ENCODE assay signal across 8 cellular contexts in the genomic region with DNA sequence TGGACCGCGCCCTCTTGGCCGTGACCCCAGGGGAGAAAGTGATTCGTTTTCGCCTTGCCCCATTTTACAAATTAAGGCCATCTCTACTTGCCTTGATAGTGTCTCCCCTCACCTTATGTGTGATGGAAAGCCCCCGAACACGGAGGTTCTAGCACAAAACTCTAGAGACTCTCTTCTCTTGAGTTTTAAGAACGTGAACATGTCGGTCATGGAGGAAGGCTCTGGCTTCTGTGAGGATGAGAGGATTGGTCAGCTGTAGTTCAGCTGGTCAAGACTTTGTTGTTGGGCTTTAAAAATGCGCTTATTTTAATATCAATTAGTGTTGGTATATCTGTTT. TPM values are rescaled to one million over a fixed set of nuclear protein-coding genes. Genes with fewer than 3 reads are reported as not detected.
DNase-seq lines count a peak whose midpoint lies in the region; ATAC-seq and TF ChIP-seq lines count a peak whose summit lies in the region.

No MANE protein-coding gene starts in this region.

- no peak for TF ChIP-seq RAD21 in neural cell (conservative IDR thresholded peaks at IDR 0.05)

- H3K4me1 ChIP-seq in CD4-positive, CD25-positive, alpha-beta regulatory T cell (ENCODE audit: control insufficient read depth, insufficient read depth, low read length, poor library complexity, severe bottlenecking) = peaks cover 17% of the 10 kb centered on the region
- H3K4me1 ChIP-seq in NT2/D1 (ENCODE audit: insufficient read depth, insufficient read length) = no peaks in the 10 kb centered on the region

- peaks cover 0 to 1% (median 0%) of the 10 kb centered on the region in 7 donors for H3K9me3 Mint-ChIP-seq in CD4-positive, CD25-positive, alpha-beta regulatory T cell
- H3K9me3 Mint-ChIP-seq in endothelial cell (ENCODE audit: unreplicated experiment) = no peaks in the 10 kb centered on the region

- peak overlapping the region; percentile 90 for H3K4me2 ChIP-seq in neural cell (ENCODE audit: low read length)

- ATAC-seq in CD4-positive, CD25-positive, alpha-beta regulatory T cell (ENCODE audit: low read depth in 2 of 2) = peak; percentile 7 to 17
- ATAC-seq in GM21526 (IDR thresholded peaks at IDR 0.05; ENCODE audit: low FRiP score, unreplicated experiment) = peak; percentile 29

- TF ChIP-seq EP300 in neural cell (conservative IDR thresholded peaks at IDR 0.05; ENCODE audit: poor library complexity, severe bottlenecking) = no peak

- peaks cover 0 to 42% (median 29%) of the 10 kb centered on the region in 4 donors for H3K4me1 Mint-ChIP-seq in CD4-positive, CD25-positive, alpha-beta regulatory T cell
- H3K4me1 Mint-ChIP-seq in endothelial cell (ENCODE audit: unreplicated experiment) = peaks cover 4% of the 10 kb centered on the region

- H3K9me2 ChIP-seq in neural cell (ENCODE audit: insufficient read depth, low read length) = no peaks in the 10 kb centered on the region

- peak overlapping the region; percentile 84 for H2AFZ ChIP-seq in neural cell (ENCODE audit: low read depth, low read length)

- no peaks in the 10 kb centered on the region for H3K27me3 ChIP-seq in CD4-positive, CD25-positive, alpha-beta regulatory T cell (ENCODE audit: control insufficient read depth, insufficient read depth, low read length)
- H3K27me3 ChIP-seq in NT2/D1 (ENCODE audit: insufficient read depth, insufficient read length) (no peaks in the 10 kb centered on the region), neural cell (ENCODE audit: insufficient read depth, low read depth, low read length) (no peaks in the 10 kb centered on the region)

- TF ChIP-seq CTCF in endothelial cell (IDR thresholded peaks at IDR 0.05; ENCODE audit: unreplicated experiment) = no peak
- no peak for TF ChIP-seq CTCF in neural cell (IDR thresholded peaks at IDR 0.05; ENCODE audit: poor library complexity, severe bottlenecking)

- peak overlapping the region; percentile 90 to 97 (median 94) for H3K4me3 Mint-ChIP-seq in CD4-positive, CD25-positive, alpha-beta regulatory T cell
- H3K4me3 Mint-ChIP-seq in endothelial cell (ENCODE audit: unreplicated experiment) = peak overlapping the region; percentile 99

- H3K9ac ChIP-seq in NT2/D1 (ENCODE audit: insufficient read length, low read depth) (peak overlapping the region; percentile 83), neural cell (ENCODE audit: low read length) (peak overlapping the region; percentile 88)

- H3K36me3 Mint-ChIP-seq in CD4-positive, CD25-positive, alpha-beta regulatory T cell = peaks cover 20% of the 10 kb centered on the region
- H3K36me3 Mint-ChIP-seq in endothelial cell (ENCODE audit: low read depth, unreplicated experiment) = peaks cover 7% of the 10 kb centered on the region

- no peaks in the 10 kb centered on the region for H3F3A ChIP-seq in neural cell (ENCODE audit: insufficient read depth, low read length, poor library complexity, severe bottlenecking)

- no peak for DNase-seq in CD4-positive, CD25-positive, alpha-beta regulatory T cell
- DNase-seq in NT2/D1 (ENCODE audit: low read depth, low spot score) = no peak
- DNase-seq in endothelial cell (ENCODE audit: low spot score) = no peak
- no peak for DNase-seq in NCI-H146 treated with DMSO at 0.1 percent for 48 hours (lab: John Stamatoyannopoulos, UW; ENCODE audit: unreplicated experiment)
- no peak for DNase-seq in SIG-M5 (lab: John Stamatoyannopoulos, UW)
- DNase-seq in GOT3 (lab: John Stamatoyannopoulos, UW) = no peak

- peaks cover 56% of the 10 kb centered on the region for H3K79me2 ChIP-seq in neural cell (replicated peaks; ENCODE audit: insufficient read depth, low read length)

- H4K20me1 ChIP-seq in neural cell (ENCODE audit: insufficient read depth) = no peaks in the 10 kb centered on the region

- H3K27ac ChIP-seq in CD4-positive, CD25-positive, alpha-beta regulatory T cell (ENCODE audit: insufficient read depth, low read length, poor library complexity, severe bottlenecking) = peak overlapping the region; percentile 62
- peak overlapping the region; percentile 81 for H3K27ac ChIP-seq in neural cell (ENCODE audit: low read length)

- peak overlapping the region; percentile 74 to 95 (median 84) for H3K27ac Mint-ChIP-seq in CD4-positive, CD25-positive, alpha-beta regulatory T cell
- peak overlapping the region; percentile 98 for H3K27ac Mint-ChIP-seq in endothelial cell (ENCODE audit: unreplicated experiment)

- no peaks in the 10 kb centered on the region for H3K9me3 ChIP-seq in CD4-positive, CD25-positive, alpha-beta regulatory T cell (ENCODE audit: control insufficient read depth in 2 of 2, low read length in 2 of 2)
- H3K9me3 ChIP-seq in NT2/D1 (ENCODE audit: insufficient read depth, low read length) (no peaks in the 10 kb centered on the region), neural cell (ENCODE audit: low read length) (no peaks in the 10 kb centered on the region)

- peaks cover 21% of the 10 kb centered on the region for H3K27me3 Mint-ChIP-seq in CD4-positive, CD25-positive, alpha-beta regulatory T cell
- no peaks in the 10 kb centered on the region for H3K27me3 Mint-ChIP-seq in endothelial cell (ENCODE audit: unreplicated experiment)

- H3K36me3 ChIP-seq in CD4-positive, CD25-positive, alpha-beta regulatory T cell (ENCODE audit: control insufficient read depth, insufficient read depth, low read length) = peaks cover 17% of the 10 kb centered on the region
- H3K36me3 ChIP-seq in NT2/D1 (ENCODE audit: insufficient read depth, insufficient read length, low read length) (peaks cover 30% of the 10 kb centered on the region), neural cell (ENCODE audit: insufficient read depth, low read length) (peaks cover 10% of the 10 kb centered on the region)

- H3K4me3 ChIP-seq in CD4-positive, CD25-positive, alpha-beta regulatory T cell (ENCODE audit: low read depth, low read length) = peak overlapping the region; percentile 92
- H3K4me3 ChIP-seq in NT2/D1 (ENCODE audit: insufficient read length, low read depth) (peak overlapping the region; percentile 92), neural cell (ENCODE audit: low read length) (peak overlapping the region; percentile 94)

TF ChIP-seq in neural cell, 6 proteins besides CTCF, POLR2A, EP300 and RAD21:
- TF ChIP-seq SMC3 (conservative IDR thresholded peaks at IDR 0.05; ENCODE audit: poor library complexity) (no peak), POLR2AphosphoS5 (IDR thresholded peaks at IDR 0.05) (no peak), TAF1 (IDR thresholded peaks at IDR 0.05; ENCODE audit: low read depth) (no peak), EZH2 (IDR thresholded peaks at IDR 0.05; ENCODE audit: borderline replicate concordance, insufficient read depth, low read length, poor library complexity, severe bottlenecking) (no peak), MXI1 (conservative IDR thresholded peaks at IDR 0.05; ENCODE audit: poor library complexity, severe bottlenecking) (no peak)
- TF ChIP-seq, protein P1, sequence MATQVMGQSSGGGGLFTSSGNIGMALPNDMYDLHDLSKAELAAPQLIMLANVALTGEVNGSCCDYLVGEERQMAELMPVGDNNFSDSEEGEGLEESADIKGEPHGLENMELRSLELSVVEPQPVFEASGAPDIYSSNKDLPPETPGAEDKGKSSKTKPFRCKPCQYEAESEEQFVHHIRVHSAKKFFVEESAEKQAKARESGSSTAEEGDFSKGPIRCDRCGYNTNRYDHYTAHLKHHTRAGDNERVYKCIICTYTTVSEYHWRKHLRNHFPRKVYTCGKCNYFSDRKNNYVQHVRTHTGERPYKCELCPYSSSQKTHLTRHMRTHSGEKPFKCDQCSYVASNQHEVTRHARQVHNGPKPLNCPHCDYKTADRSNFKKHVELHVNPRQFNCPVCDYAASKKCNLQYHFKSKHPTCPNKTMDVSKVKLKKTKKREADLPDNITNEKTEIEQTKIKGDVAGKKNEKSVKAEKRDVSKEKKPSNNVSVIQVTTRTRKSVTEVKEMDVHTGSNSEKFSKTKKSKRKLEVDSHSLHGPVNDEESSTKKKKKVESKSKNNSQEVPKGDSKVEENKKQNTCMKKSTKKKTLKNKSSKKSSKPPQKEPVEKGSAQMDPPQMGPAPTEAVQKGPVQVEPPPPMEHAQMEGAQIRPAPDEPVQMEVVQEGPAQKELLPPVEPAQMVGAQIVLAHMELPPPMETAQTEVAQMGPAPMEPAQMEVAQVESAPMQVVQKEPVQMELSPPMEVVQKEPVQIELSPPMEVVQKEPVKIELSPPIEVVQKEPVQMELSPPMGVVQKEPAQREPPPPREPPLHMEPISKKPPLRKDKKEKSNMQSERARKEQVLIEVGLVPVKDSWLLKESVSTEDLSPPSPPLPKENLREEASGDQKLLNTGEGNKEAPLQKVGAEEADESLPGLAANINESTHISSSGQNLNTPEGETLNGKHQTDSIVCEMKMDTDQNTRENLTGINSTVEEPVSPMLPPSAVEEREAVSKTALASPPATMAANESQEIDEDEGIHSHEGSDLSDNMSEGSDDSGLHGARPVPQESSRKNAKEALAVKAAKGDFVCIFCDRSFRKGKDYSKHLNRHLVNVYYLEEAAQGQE (IDR thresholded peaks at IDR 0.05; ENCODE audit: borderline replicate concordance) = no peak
TF ChIP-seq in neural cell: peak in this region for 0.

RNA-seq across cellular contexts. Expression of a gene that starts 0.8 kb away (rescaled TPM):
- total RNA-seq in CD4-positive, CD25-positive, alpha-beta regulatory T cell = 29.5 TPM
- polyA plus RNA-seq in CD4-positive, CD25-positive, alpha-beta regulatory T cell = 10 to 100 TPM; 20.9 to 31.6 (median 27.6) TPM
- 121 TPM for total RNA-seq in endothelial cell (ENCODE audit: unreplicated experiment)
- 530 and 561 TPM in 2 replicates for polyA plus RNA-seq in neural cell
- polyA minus RNA-seq in neural cell = 391 and 451 TPM in 2 replicates
